8 cellular contexts compared by ENCODE assay signal in the genomic region with DNA sequence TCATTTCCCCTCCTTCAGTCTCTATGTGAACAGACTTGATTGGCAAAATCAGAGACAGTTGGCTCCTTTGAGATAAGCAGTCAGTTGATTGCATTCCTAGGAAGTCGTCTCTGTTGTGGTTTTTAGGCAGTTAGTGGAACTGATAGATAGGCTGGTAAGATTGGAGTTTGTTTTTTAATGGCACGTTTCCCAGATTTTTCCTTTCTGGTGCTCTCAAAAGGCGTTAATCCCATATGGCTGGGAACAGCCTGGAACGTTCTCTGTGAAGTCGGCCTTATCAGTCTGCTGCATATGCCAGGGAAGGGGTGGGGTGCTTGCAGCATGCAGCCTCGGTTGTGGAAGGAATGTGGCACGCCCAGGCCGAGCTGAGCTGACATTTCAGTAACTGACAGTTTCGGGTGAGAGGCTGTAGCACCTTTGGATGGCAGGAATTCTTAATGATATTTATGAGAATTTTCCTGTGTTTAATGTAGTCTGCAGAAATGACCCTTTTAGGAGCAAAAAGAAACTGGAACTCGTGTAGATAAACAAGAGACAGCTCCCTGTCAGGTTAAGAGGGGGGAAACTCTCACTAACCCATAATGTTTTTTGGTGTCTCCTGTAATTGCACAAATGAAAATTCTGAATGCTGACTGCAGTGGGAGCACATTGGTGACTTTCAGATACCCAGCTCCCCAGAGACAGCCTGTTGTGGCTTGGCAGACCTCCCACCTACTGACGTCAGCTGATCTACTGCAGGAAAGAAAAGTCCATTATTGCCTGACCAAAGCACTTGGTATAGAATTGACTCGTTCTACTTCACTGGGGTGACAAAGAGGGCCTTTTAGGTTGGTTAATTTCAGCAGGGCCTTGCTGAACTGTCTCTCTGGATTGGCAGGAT. TPM values are rescaled to one million over a fixed set of nuclear protein-coding genes. Genes with fewer than 3 reads are reported as not detected.
A peak's percentile ranks its signal among the peaks of the same experiment; 100 is the strongest.
DNase-seq lines count a peak whose midpoint lies in the region; ATAC-seq and TF ChIP-seq lines count a peak whose summit lies in the region.

No MANE protein-coding gene starts in this region.

- H3K36me3 ChIP-seq in adrenal gland (replicated peaks in 1 of 2): peaks cover 0 to 3% of the 10 kb centered on the region in 2 donors
- H3K36me3 ChIP-seq in psoas muscle (ENCODE audit: insufficient read depth in 1 of 2, low read depth in 1 of 2): peaks cover 0 to 9% of the 10 kb centered on the region in 2 donors

- intact Hi-C loops in adrenal gland (cut with DNase I): no loop called here
- intact Hi-C loops in cardiac septum (cut with DNase I): no loop called here
- intact Hi-C loops in psoas muscle (cut with DNase I): loop anchor here in 1 of 2 donors (5.0 kb wide), 1 partner anchor 101 kb away; the partner anchor contains the start of gene ODF2

- POLR2A ChIA-PET in RWPE1 (lab: Yijun Ruan, JAX; ENCODE audit: low non-redundant PET): no interaction called here

- TF ChIP-seq CTCF in AG10803 (conservative IDR thresholded peaks at IDR 0.05; ENCODE audit: low read length): no peak
- no peak for TF ChIP-seq CTCF in RWPE1 (conservative IDR thresholded peaks at IDR 0.05; ENCODE audit: low read depth)
- TF ChIP-seq CTCF in adrenal gland (IDR thresholded peaks at IDR 0.05): no peak
- no peak for TF ChIP-seq CTCF in psoas muscle (IDR thresholded peaks at IDR 0.05)

- H3K4me3 ChIP-seq in AG10803 (ENCODE audit: low read length): peak overlapping the region; percentile 26
- H3K4me3 ChIP-seq in adrenal gland: peak overlapping the region in 1 of 4 donors; percentile 6
- peak overlapping the region; percentile 7 for H3K4me3 ChIP-seq in psoas muscle

- no peak for TF ChIP-seq POLR2A in adrenal gland (IDR thresholded peaks at IDR 0.05)

- DNase-seq in AG10803 (ENCODE audit: low read depth) (peak; percentile 86), HS-27A (ENCODE audit: low read depth) (peak; percentile 91), RWPE1 (ENCODE audit: low spot score) (peak; percentile 87), adrenal gland (peak; percentile 79 to 96 (median 88)), cardiac septum (ENCODE audit: low spot score) (peak; percentile 90), psoas muscle (peak; percentile 76 to 85)

- CTCF ChIA-PET in RWPE1 (lab: Yijun Ruan, JAX): interaction anchor here (1.2 to 1.5 kb wide), 2 partner anchors 54 to 77 kb away, joined by 3 read pairs; partner anchors contain the start of gene GLE1

- H3K27me3 ChIP-seq in adrenal gland (no peaks in the 10 kb centered on the region), psoas muscle (ENCODE audit: insufficient read depth in 3 of 3, low read length in 2 of 3) (no peaks in the 10 kb centered on the region)

- H3K4me1 ChIP-seq in adrenal gland (replicated peaks in 1 of 2): peaks cover 31 to 59% of the 10 kb centered on the region in 2 donors
- H3K4me1 ChIP-seq in psoas muscle: peaks cover 41% of the 10 kb centered on the region

- H3K9me3 ChIP-seq in adrenal gland (replicated peaks in 1 of 3) (no peaks in the 10 kb centered on the region), psoas muscle (no peaks in the 10 kb centered on the region)

- WGBS in adrenal gland, 4 donors: 0 to 7% (median 3%) methylated on average over 11 to 12 of the region's 12 CpGs
- WGBS in psoas muscle, 3 donors: 7 to 12% (median 10%) methylated on average over 12 of the region's 12 CpGs

- H3K27ac ChIP-seq in RWPE1 (peak overlapping the region; percentile 81), adrenal gland (peak overlapping the region; percentile 44 to 74 (median 63)), psoas muscle (peak overlapping the region; percentile 48)

- ATAC-seq in GM19025 (IDR thresholded peaks at IDR 0.05; ENCODE audit: low read depth, unreplicated experiment): peak; percentile 46
- ATAC-seq in psoas muscle: peak; percentile 54 to 67 (median 64)
- no peak for ATAC-seq in HG03039 (IDR thresholded peaks at IDR 0.05; ENCODE audit: unreplicated experiment)

RNA-seq across cellular contexts. Expression of gene SPTAN1, which starts 6.3 kb away (rescaled TPM):
- total RNA-seq in adrenal gland: 100 to 1,000 TPM; 172 to 316 (median 227) TPM
- polyA plus RNA-seq in adrenal gland: 100 to 1,000 TPM; 167 to 278 (median 252) TPM
- total RNA-seq in cardiac septum: 380 TPM
- total RNA-seq in psoas muscle: 10 to 100 TPM; 42.6 to 91.4 (median 56.2) TPM
- polyA plus RNA-seq in psoas muscle: 10 to 100 TPM; 18.1 to 30.7 (median 26.4) TPM

RNA-seq across cellular contexts. Expression of gene GLE1, which starts 54.2 kb away (rescaled TPM):
- total RNA-seq in adrenal gland (10 to 100 TPM; 23.6 to 81.9 (median 29.6) TPM), cardiac septum (20.2 TPM), psoas muscle (10 to 100 TPM; 16.1 to 25.7 (median 23.5) TPM)
- polyA plus RNA-seq in adrenal gland (10 to 100 TPM; 13.1 to 33.4 (median 13.8) TPM), psoas muscle (10 to 100 TPM; 10.3 to 29.5 (median 13.2) TPM)
